17 cellular contexts compared by ENCODE assay signal in genomic region chr5:40502736-40503135, GRCh38.
DNase-seq lines count a peak whose midpoint lies in the region; ATAC-seq and TF ChIP-seq lines count a peak whose summit lies in the region.
"Had no signal": no experiment of that assay in that cellular context is flagged by ENCODE, and none has a peak within 500 bp of the region (broad histone marks: within the 10 kb centered on the region; RNA-seq: fewer than 3 reads in every experiment).

No MANE protein-coding gene starts in this region.

- no peak for TF ChIP-seq CTCF in gastroesophageal sphincter (IDR thresholded peaks at IDR 0.05)

- H3K9me3 Mint-ChIP-seq in activated T-helper 1 cell treated with anti-CD3 and anti-CD28 coated beads, Interleukin-12 subunit alpha, Interleukin-12 subunit beta, Interleukin-2, Interleukin-4 antibody, amounts not matched to agents 30 ng/mL and 10 ng/mL and 1 ng/mL, durations not matched to agents 14 hours and 24 hours and 36 hours: no peaks in the 10 kb centered on the region
- H3K9me3 Mint-ChIP-seq: brain; H9; stimulated activated effector memory CD8-positive, alpha-beta T cell treated with anti-CD3 and anti-CD28 coated beads, Interleukin-12 subunit alpha, Interleukin-12 subunit beta, amount 100 ng/mL, for 72 hours had no signal

- 74 to 93% methylated on average over 3 of the region's 3 CpGs for WGBS in gastroesophageal sphincter (ENCODE audit: low coverage in 1 of 2), 2 donors

- no peak for TF ChIP-seq EP300 in gastroesophageal sphincter (IDR thresholded peaks at IDR 0.05)

- no peak overlapping the region for H3K27ac ChIP-seq in gastroesophageal sphincter
- H3K27ac ChIP-seq: foreskin keratinocyte, prostate gland had no signal

- ATAC-seq in GM18511 (IDR thresholded peaks at IDR 0.05; ENCODE audit: unreplicated experiment) (peak; percentile 89), GM21717 (IDR thresholded peaks at IDR 0.05; ENCODE audit: unreplicated experiment) (peak; percentile 60), HG03439 (IDR thresholded peaks at IDR 0.05; ENCODE audit: unreplicated experiment) (peak; percentile 71), gastroesophageal sphincter (no peak)
- ATAC-seq: foreskin keratinocyte, Panc1 had no signal

- no peak for TF ChIP-seq POLR2A in gastroesophageal sphincter (IDR thresholded peaks at IDR 0.05)

- H3K27ac Mint-ChIP-seq in activated T-helper 1 cell treated with anti-CD3 and anti-CD28 coated beads, Interleukin-12 subunit alpha, Interleukin-12 subunit beta, Interleukin-2, Interleukin-4 antibody, amounts not matched to agents 30 ng/mL and 10 ng/mL and 1 ng/mL, durations not matched to agents 14 hours and 24 hours and 36 hours: no peak overlapping the region
- H3K27ac Mint-ChIP-seq: brain; H9; stimulated activated effector memory CD8-positive, alpha-beta T cell treated with anti-CD3 and anti-CD28 coated beads, Interleukin-12 subunit alpha, Interleukin-12 subunit beta, amount 100 ng/mL, for 72 hours had no signal

- no peaks in the 10 kb centered on the region for H3K9me3 ChIP-seq in gastroesophageal sphincter
- H3K9me3 ChIP-seq: prostate gland had no signal

- H3K36me3 Mint-ChIP-seq in activated T-helper 1 cell treated with anti-CD3 and anti-CD28 coated beads, Interleukin-12 subunit alpha, Interleukin-12 subunit beta, Interleukin-2, Interleukin-4 antibody, amounts not matched to agents 30 ng/mL and 10 ng/mL and 1 ng/mL, durations not matched to agents 14 hours and 24 hours and 36 hours (ENCODE audit: low read depth): no peaks in the 10 kb centered on the region
- H3K36me3 Mint-ChIP-seq: brain; stimulated activated effector memory CD8-positive, alpha-beta T cell treated with anti-CD3 and anti-CD28 coated beads, Interleukin-12 subunit alpha, Interleukin-12 subunit beta, amount 100 ng/mL, for 72 hours had no signal

- intact Hi-C loops in activated T-helper 1 cell treated with anti-CD3 and anti-CD28 coated beads, Interleukin-12 subunit alpha, Interleukin-12 subunit beta, Interleukin-2, Interleukin-4 antibody, amounts not matched to agents 30 ng/mL and 10 ng/mL and 1 ng/mL, durations not matched to agents 14 hours and 24 hours and 36 hours (cut with micrococcal nuclease): no loop called here

- no peaks in the 10 kb centered on the region for H3K4me1 ChIP-seq in gastroesophageal sphincter
- H3K4me1 ChIP-seq: foreskin keratinocyte, prostate gland had no signal

- H3K4me3 Mint-ChIP-seq in activated T-helper 1 cell treated with anti-CD3 and anti-CD28 coated beads, Interleukin-12 subunit alpha, Interleukin-12 subunit beta, Interleukin-2, Interleukin-4 antibody, amounts not matched to agents 30 ng/mL and 10 ng/mL and 1 ng/mL, durations not matched to agents 14 hours and 24 hours and 36 hours: no peak overlapping the region
- H3K4me3 Mint-ChIP-seq: brain; H9; stimulated activated effector memory CD8-positive, alpha-beta T cell treated with anti-CD3 and anti-CD28 coated beads, Interleukin-12 subunit alpha, Interleukin-12 subunit beta, amount 100 ng/mL, for 72 hours had no signal

- H3K27me3 ChIP-seq in gastroesophageal sphincter: no peaks in the 10 kb centered on the region
- H3K27me3 ChIP-seq: foreskin keratinocyte had no signal

- H3K36me3 ChIP-seq in gastroesophageal sphincter: no peaks in the 10 kb centered on the region
- H3K36me3 ChIP-seq: prostate gland had no signal

- no peaks in the 10 kb centered on the region for H3K27me3 Mint-ChIP-seq in activated T-helper 1 cell treated with anti-CD3 and anti-CD28 coated beads, Interleukin-12 subunit alpha, Interleukin-12 subunit beta, Interleukin-2, Interleukin-4 antibody, amounts not matched to agents 30 ng/mL and 10 ng/mL and 1 ng/mL, durations not matched to agents 14 hours and 24 hours and 36 hours (ENCODE audit: insufficient read depth)
- H3K27me3 Mint-ChIP-seq: brain had no signal

- H3K4me3 ChIP-seq in gastroesophageal sphincter: no peak overlapping the region
- H3K4me3 ChIP-seq: prostate gland had no signal

- peaks cover 14% of the 10 kb centered on the region for H3K4me1 Mint-ChIP-seq in activated T-helper 1 cell treated with anti-CD3 and anti-CD28 coated beads, Interleukin-12 subunit alpha, Interleukin-12 subunit beta, Interleukin-2, Interleukin-4 antibody, amounts not matched to agents 30 ng/mL and 10 ng/mL and 1 ng/mL, durations not matched to agents 14 hours and 24 hours and 36 hours (ENCODE audit: low read depth)
- H3K4me1 Mint-ChIP-seq: brain; stimulated activated effector memory CD8-positive, alpha-beta T cell treated with anti-CD3 and anti-CD28 coated beads, Interleukin-12 subunit alpha, Interleukin-12 subunit beta, amount 100 ng/mL, for 72 hours had no signal

- DNase-seq in globus pallidus (ENCODE audit: low spot score) (peak; percentile 19), occipital lobe (lab: John Stamatoyannopoulos, UW) (no peak), NCI-H146 (lab: John Stamatoyannopoulos, UW) (no peak)
- DNase-seq in activated T-helper 1 cell treated with anti-CD3 and anti-CD28 coated beads, Interleukin-12 subunit alpha, Interleukin-12 subunit beta, Interleukin-2, Interleukin-4 antibody, amounts not matched to agents 30 ng/mL and 10 ng/mL and 1 ng/mL, durations not matched to agents 14 hours and 24 hours and 36 hours (ENCODE audit: low spot score): no peak
- DNase-seq: activated effector memory CD4-positive, alpha-beta T cell treated with Interleukin-2 at 50 U/mL for 16 hours; effector CD4-positive, alpha-beta T cell; foreskin keratinocyte; H9; NCI-H226 had no signal
